ENCODE assay signal across 9 cellular contexts in the genomic region with DNA sequence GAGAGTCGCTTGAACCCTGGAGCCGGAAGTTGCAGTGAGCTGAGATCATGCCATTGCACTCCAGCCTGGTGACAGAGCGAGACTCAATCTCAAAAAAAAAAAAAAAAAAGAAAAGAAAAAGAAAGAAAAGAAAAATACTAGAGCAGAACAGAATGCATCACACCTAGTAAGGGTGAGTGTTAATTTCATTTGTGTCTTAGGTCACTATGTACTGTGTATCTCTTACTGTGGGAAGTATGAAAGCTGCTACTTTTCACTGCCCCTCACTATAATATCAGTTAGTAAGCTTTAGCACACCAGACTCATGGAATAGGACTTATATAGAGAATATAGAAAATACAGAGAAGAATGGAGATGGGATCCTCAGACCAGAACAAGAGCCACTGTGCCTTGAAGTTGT. TPM values are rescaled to one million over a fixed set of nuclear protein-coding genes. Genes with fewer than 3 reads are reported as not detected.
A peak's percentile ranks its signal among the peaks of the same experiment; 100 is the strongest.
DNase-seq lines count a peak whose midpoint lies in the region; ATAC-seq and TF ChIP-seq lines count a peak whose summit lies in the region.
"Had no signal": no experiment of that assay in that cellular context is flagged by ENCODE, and none has a peak within 500 bp of the region (broad histone marks: within the 10 kb centered on the region; RNA-seq: fewer than 3 reads in every experiment).

No MANE protein-coding gene starts in this region.

- H3F3A ChIP-seq in SU-DHL-6 (ENCODE audit: insufficient read depth): no peaks in the 10 kb centered on the region; the same call in 1 of the 2 replicates

- peak overlapping the region; percentile 42 to 92 (median 64) for H3K27ac Mint-ChIP-seq in CD4-positive, CD25-positive, alpha-beta regulatory T cell
- H3K27ac Mint-ChIP-seq in mesothelial cell of epicardium: peak overlapping the region; percentile 78

- H3K9ac ChIP-seq in SU-DHL-6 (ENCODE audit: low read length): 0 out of 2 replicates have a peak overlapping the region, but pooled peaks have one; percentile 21

- no peaks in the 10 kb centered on the region for H3K79me2 ChIP-seq in SU-DHL-6 (ENCODE audit: insufficient read depth, low read length)

- H3K9me3 Mint-ChIP-seq in CD4-positive, CD25-positive, alpha-beta regulatory T cell: no peaks in the 10 kb centered on the region
- H3K9me3 Mint-ChIP-seq in mesothelial cell of epicardium: no peaks in the 10 kb centered on the region

- peaks cover 22% of the 10 kb centered on the region for H3K4me1 ChIP-seq in CD4-positive, CD25-positive, alpha-beta regulatory T cell (ENCODE audit: control insufficient read depth, insufficient read depth, low read length, poor library complexity, severe bottlenecking)

- peak overlapping the region; percentile 47 for H3K4me3 ChIP-seq in CD4-positive, CD25-positive, alpha-beta regulatory T cell (ENCODE audit: low read depth, low read length)
- no peak overlapping the region for H3K4me3 ChIP-seq in SU-DHL-6 (ENCODE audit: insufficient read depth, low read length, poor library complexity, severe bottlenecking)
- H3K4me3 ChIP-seq: tibial nerve had no signal

- DNase-seq in CD4-positive, CD25-positive, alpha-beta regulatory T cell: no peak
- DNase-seq in mesothelial cell of epicardium (ENCODE audit: low spot score in 2 of 2, unreplicated experiment in 2 of 2) (no peak), NCI-H69 (lab: John Stamatoyannopoulos, UW) (no peak), NCI-H1092 treated with DMSO at 0.1 percent for 48 hours (lab: John Stamatoyannopoulos, UW) (no peak), AG08395 (ENCODE audit: low spot score) (no peak), epidermal melanocyte (ENCODE audit: insufficient read length, low spot score) (no peak)

- H3K27ac ChIP-seq in CD4-positive, CD25-positive, alpha-beta regulatory T cell (ENCODE audit: insufficient read depth, low read length, poor library complexity, severe bottlenecking): peak overlapping the region; percentile 47
- H3K27ac ChIP-seq in SU-DHL-6 (ENCODE audit: low read depth, low read length): peak overlapping the region; percentile 64

- no peaks in the 10 kb centered on the region for H4K20me1 ChIP-seq in SU-DHL-6 (ENCODE audit: low read depth, low read length)

- H3K9me2 ChIP-seq in SU-DHL-6 (replicated peaks; ENCODE audit: insufficient read depth, low read length): no peaks in the 10 kb centered on the region

- H3K36me3 Mint-ChIP-seq in CD4-positive, CD25-positive, alpha-beta regulatory T cell: peaks cover 49% of the 10 kb centered on the region
- H3K36me3 Mint-ChIP-seq in mesothelial cell of epicardium: peaks cover 45% of the 10 kb centered on the region

- H3K36me3 ChIP-seq in CD4-positive, CD25-positive, alpha-beta regulatory T cell (ENCODE audit: control insufficient read depth, insufficient read depth, low read length): peaks cover 50% of the 10 kb centered on the region
- H3K36me3 ChIP-seq in SU-DHL-6 (ENCODE audit: low read length): no peaks in the 10 kb centered on the region

- ATAC-seq in CD4-positive, CD25-positive, alpha-beta regulatory T cell (ENCODE audit: low read depth in 2 of 2): peak in 1 of 2 donors; percentile 9
- peak; percentile 18 for ATAC-seq in GM21447 (IDR thresholded peaks at IDR 0.05; ENCODE audit: unreplicated experiment)

- no peak for TF ChIP-seq CTCF in SU-DHL-6 (IDR thresholded peaks at IDR 0.05; ENCODE audit: insufficient read depth, low read length, poor library complexity, severe bottlenecking)
- TF ChIP-seq CTCF in mesothelial cell of epicardium (IDR thresholded peaks at IDR 0.05; ENCODE audit: unreplicated experiment): no peak

- H3K27me3 Mint-ChIP-seq in CD4-positive, CD25-positive, alpha-beta regulatory T cell: no peaks in the 10 kb centered on the region
- no peaks in the 10 kb centered on the region for H3K27me3 Mint-ChIP-seq in mesothelial cell of epicardium (ENCODE audit: low read depth)

- H3K27me3 ChIP-seq in CD4-positive, CD25-positive, alpha-beta regulatory T cell (ENCODE audit: control insufficient read depth, insufficient read depth, low read length): no peaks in the 10 kb centered on the region
- no peaks in the 10 kb centered on the region for H3K27me3 ChIP-seq in SU-DHL-6 (ENCODE audit: low read length)
- H3K27me3 ChIP-seq: tibial nerve had no signal

- H2AFZ ChIP-seq in SU-DHL-6 (ENCODE audit: low read depth, low read length, severe bottlenecking): no peak overlapping the region

- peaks cover 29 to 60% (median 39%) of the 10 kb centered on the region in 4 donors for H3K4me1 Mint-ChIP-seq in CD4-positive, CD25-positive, alpha-beta regulatory T cell
- peaks cover 33% of the 10 kb centered on the region for H3K4me1 Mint-ChIP-seq in mesothelial cell of epicardium

- no peaks in the 10 kb centered on the region for H3K9me3 ChIP-seq in CD4-positive, CD25-positive, alpha-beta regulatory T cell (ENCODE audit: control insufficient read depth in 2 of 2, low read length in 2 of 2)
- H3K9me3 ChIP-seq in SU-DHL-6 (ENCODE audit: insufficient read depth, low read length): no peaks in the 10 kb centered on the region
- H3K9me3 ChIP-seq: tibial nerve had no signal

- H3K4me2 ChIP-seq in SU-DHL-6 (ENCODE audit: low read depth, low read length, poor library complexity, severe bottlenecking): peak overlapping the region; percentile 40

- H3K4me3 Mint-ChIP-seq in CD4-positive, CD25-positive, alpha-beta regulatory T cell: peak overlapping the region in 1 of 4 donors; percentile 6
- no peak overlapping the region for H3K4me3 Mint-ChIP-seq in mesothelial cell of epicardium

RNA-seq across cellular contexts. Expression of a gene that starts 45.9 kb away (rescaled TPM):
- 93.5 TPM for total RNA-seq in CD4-positive, CD25-positive, alpha-beta regulatory T cell
- polyA plus RNA-seq in CD4-positive, CD25-positive, alpha-beta regulatory T cell: 10 to 100 TPM; 46.5 to 72.5 (median 56.6) TPM
- 14.5 to 15.5 TPM (median 15.5 TPM) in 3 replicates for total RNA-seq in mesothelial cell of epicardium
